32 cellular contexts compared by ENCODE assay signal in genomic region chr6:38813026-38813425, GRCh38.
"Had no signal": no experiment of that assay in that cellular context is flagged by ENCODE, and none has a peak within 500 bp of the region (broad histone marks: within the 10 kb centered on the region; RNA-seq: fewer than 3 reads in every experiment).

No MANE protein-coding gene starts in this region.

- H3K27me3 ChIP-seq: ascending aorta, Peyer's patch, SJSA1 had no signal

- H3K4me1 Mint-ChIP-seq: activated B cell treated with CpG ODN at 0.5 μM for 24 hours; activated CD4-positive, alpha-beta T cell treated with anti-CD3 and anti-CD28 coated beads, Interleukin-2, amount 10 ng/mL, durations not matched to agents 24 days and 14 days; activated naive CD8-positive, alpha-beta T cell treated with anti-CD3 and anti-CD28 coated beads for 36 hours; activated T-helper 17 cell treated with anti-CD3 and anti-CD28 coated beads, Interleukin-2, amount 50 U/mL, for 72 hours had no signal

- H3K4me3 Mint-ChIP-seq: activated B cell treated with CpG ODN at 0.5 μM for 24 hours; activated CD4-positive, alpha-beta T cell treated with anti-CD3 and anti-CD28 coated beads, Interleukin-2, amount 10 ng/mL, durations not matched to agents 24 days and 14 days; activated CD8-positive, alpha-beta T cell treated with anti-CD3 and anti-CD28 coated beads for 36 hours; activated naive CD8-positive, alpha-beta T cell treated with anti-CD3 and anti-CD28 coated beads for 36 hours; activated T-cell treated with anti-CD3 and anti-CD28 coated beads, Interleukin-2, amount 50 U/mL, for 72 hours; activated T-helper 17 cell treated with anti-CD3 and anti-CD28 coated beads, Interleukin-2, amount 50 U/mL, for 72 hours; central memory CD8-positive, alpha-beta T cell; T-helper 1 cell treated with Interleukin-12 subunit alpha and Interleukin-12 subunit beta and Interleukin-4 antibody, amounts not matched to agents 30 μg/mL and 1 μg/mL, for 36 hours; T-helper 2 cell treated with Interferon-gamma antibody and Interleukin-4, amounts not matched to agents 5 μg/mL and 100 μg/mL, for 36 hours had no signal

- H3K36me3 Mint-ChIP-seq: activated naive CD8-positive, alpha-beta T cell treated with anti-CD3 and anti-CD28 coated beads for 36 hours had no signal

- H3K4me1 ChIP-seq: ascending aorta, Peyer's patch, SJSA1 had no signal

- H3K9me3 ChIP-seq: ascending aorta, Peyer's patch, SJSA1, SK-N-SH had no signal

- H3K36me3 ChIP-seq: ascending aorta, cardiac muscle cell, Peyer's patch, SJSA1 had no signal

- H3K9ac ChIP-seq: KMS-11, SK-N-SH had no signal

- H3K27ac Mint-ChIP-seq: activated B cell treated with CpG ODN at 0.5 μM for 24 hours; activated CD4-positive, alpha-beta T cell treated with anti-CD3 and anti-CD28 coated beads, Interleukin-2, amount 10 ng/mL, durations not matched to agents 24 days and 14 days; activated CD8-positive, alpha-beta T cell treated with anti-CD3 and anti-CD28 coated beads for 36 hours; activated naive CD8-positive, alpha-beta T cell treated with anti-CD3 and anti-CD28 coated beads for 36 hours; activated T-cell treated with anti-CD3 and anti-CD28 coated beads, Interleukin-2, amount 50 U/mL, for 72 hours; activated T-helper 17 cell treated with anti-CD3 and anti-CD28 coated beads, Interleukin-2, amount 50 U/mL, for 72 hours; T-helper 1 cell treated with Interleukin-12 subunit alpha and Interleukin-12 subunit beta and Interleukin-4 antibody, amounts not matched to agents 30 μg/mL and 1 μg/mL, for 36 hours; T-helper 2 cell treated with Interferon-gamma antibody and Interleukin-4, amounts not matched to agents 5 μg/mL and 100 μg/mL, for 36 hours had no signal

- H3K4me3 ChIP-seq: ascending aorta, cardiac muscle cell, Peyer's patch, SJSA1 had no signal

- H3K9me3 Mint-ChIP-seq: activated B cell treated with CpG ODN at 0.5 μM for 24 hours; activated CD4-positive, alpha-beta T cell treated with anti-CD3 and anti-CD28 coated beads, Interleukin-2, amount 10 ng/mL, durations not matched to agents 24 days and 14 days; activated CD8-positive, alpha-beta T cell treated with anti-CD3 and anti-CD28 coated beads for 36 hours; activated naive CD8-positive, alpha-beta T cell treated with anti-CD3 and anti-CD28 coated beads for 36 hours; activated T-cell treated with anti-CD3 and anti-CD28 coated beads, Interleukin-2, amount 50 U/mL, for 72 hours; activated T-helper 17 cell treated with anti-CD3 and anti-CD28 coated beads, Interleukin-2, amount 50 U/mL, for 72 hours; central memory CD8-positive, alpha-beta T cell; T-helper 1 cell treated with Interleukin-12 subunit alpha and Interleukin-12 subunit beta and Interleukin-4 antibody, amounts not matched to agents 30 μg/mL and 1 μg/mL, for 36 hours; T-helper 2 cell treated with Interferon-gamma antibody and Interleukin-4, amounts not matched to agents 5 μg/mL and 100 μg/mL, for 36 hours had no signal

- DNase-seq: activated B cell treated with CpG ODN at 0.5 μM for 24 hours; activated CD4-positive, alpha-beta T cell treated with anti-CD3 and anti-CD28 coated beads for 1 hour; activated CD4-positive, alpha-beta T cell treated with anti-CD3 and anti-CD28 coated beads, Interleukin-2, amount 10 ng/mL, durations not matched to agents 24 days and 14 days; activated CD4-positive, alpha-beta T cell treated with anti-CD3 and anti-CD28 coated beads, Interleukin-2, amount 50 U/mL, for 4 hours; activated CD8-positive, alpha-beta T cell treated with anti-CD3 and anti-CD28 coated beads for 36 hours; activated effector memory CD4-positive, alpha-beta T cell treated with anti-CD3 and anti-CD28 coated beads, Interleukin-2, amount 50 U/mL, for 16 hours; activated naive CD4-positive, alpha-beta T cell; activated naive CD4-positive, alpha-beta T cell treated with anti-CD3 and anti-CD28 coated beads, Interleukin-2, amount 50 U/mL, for 16 hours; activated naive CD8-positive, alpha-beta T cell treated with anti-CD3 and anti-CD28 coated beads for 36 hours; activated T-cell treated with anti-CD3 and anti-CD28 coated beads, Interleukin-2, amount 50 U/mL, for 1 hour; activated T-cell treated with anti-CD3 and anti-CD28 coated beads, Interleukin-2, amount 50 U/mL, for 72 hours; amygdala; NCI-H1417; NCI-H146; NCI-H187 treated with DMSO at 0.1 percent for 48 hours; NCI-H2081; NCI-H345; NCI-H510A; NCI-H526; NCI-H748 treated with DMSO at 0.1 percent for 48 hours; Peyer's patch; RPMI8226; SHP77 treated with DMSO at 0.1 percent for 48 hours; SK-N-SH had no signal
